19 cellular contexts compared by ENCODE assay signal in genomic region chr7:115754226-115754625, GRCh38.
DNase-seq lines count a peak whose midpoint lies in the region; ATAC-seq and TF ChIP-seq lines count a peak whose summit lies in the region.
"Had no signal": no experiment of that assay in that cellular context is flagged by ENCODE, and none has a peak within 500 bp of the region (broad histone marks: within the 10 kb centered on the region; RNA-seq: fewer than 3 reads in every experiment).

No MANE protein-coding gene starts in this region.

- H3K4me1 ChIP-seq in aorta (ENCODE audit: control insufficient read depth in 1 of 2, insufficient read depth in 2 of 2, low read length in 2 of 2) (no peaks in the 10 kb centered on the region), ascending aorta (no peaks in the 10 kb centered on the region)
- H3K4me1 ChIP-seq: A549 had no signal

- no peak for TF ChIP-seq CTCF in ascending aorta (IDR thresholded peaks at IDR 0.05)

- H3K27ac ChIP-seq in aorta (ENCODE audit: low read depth in 1 of 2, low read length in 2 of 2) (no peak overlapping the region), ascending aorta (no peak overlapping the region)
- H3K27ac ChIP-seq: A549 had no signal

- DNase-seq in NCI-H748 (lab: John Stamatoyannopoulos, UW; ENCODE audit: unreplicated experiment), result peak; percentile 32
- no peak for DNase-seq in NCI-H748 treated with DMSO at 0.1 percent for 48 hours (lab: John Stamatoyannopoulos, UW)
- DNase-seq in foreskin melanocyte, result peak; percentile 8
- DNase-seq in medulla oblongata (ENCODE audit: extremely low spot score), result peak; percentile 45
- DNase-seq in aorta, result no peak
- DNase-seq in COR-L47 (lab: John Stamatoyannopoulos, UW), result no peak
- no peak for DNase-seq in ascending aorta (ENCODE audit: low spot score in 2 of 2)
- DNase-seq: 8988T; ACHN; AML-193; C1 segment of cervical spinal cord; CD4-positive, alpha-beta memory T cell; DMS53; DMS79 treated with DMSO at 0.1 percent for 48 hours; GF-D8; H9 had no signal

- intact Hi-C loops in aorta (cut with DNase I) (no loop called here), ascending aorta (cut with DNase I) (no loop called here)

- no peaks in the 10 kb centered on the region for H3K9me3 ChIP-seq in aorta (ENCODE audit: control insufficient read depth, low read length)
- H3K9me3 ChIP-seq in ascending aorta, result no peaks in the 10 kb centered on the region
- H3K9me3 ChIP-seq: A549 had no signal

- 74 to 75% methylated on average over 2 of the region's 2 CpGs for WGBS in aorta, 2 donors

- H3K36me3 ChIP-seq in aorta (ENCODE audit: control insufficient read depth in 1 of 2, insufficient read depth in 2 of 2, low read length in 1 of 2), result no peaks in the 10 kb centered on the region
- H3K36me3 ChIP-seq in ascending aorta, result no peaks in the 10 kb centered on the region

- H3K4me3 ChIP-seq in aorta (ENCODE audit: low read length in 2 of 2) (no peak overlapping the region), ascending aorta (no peak overlapping the region)
- H3K4me3 ChIP-seq: A549, GM23338 had no signal

- no peak for ATAC-seq in aorta (ENCODE audit: low FRiP score)
- ATAC-seq: A549, GM23338, HCT116 had no signal

- H3K27me3 ChIP-seq in aorta (ENCODE audit: control insufficient read depth in 1 of 2, insufficient read depth in 2 of 2, low read length in 1 of 2) (no peaks in the 10 kb centered on the region), ascending aorta (no peaks in the 10 kb centered on the region)

Comparison
In these comparisons a context has a peak if more than half of its experiments do, and no peak if none do; other contexts are left out.
1. DNase-seq: peak in NCI-H748 (single experiment), foreskin melanocyte (single experiment) and medulla oblongata (single experiment); none in NCI-H748 treated with DMSO at 0.1 percent for 48 hours (single experiment), aorta (0 of 2), COR-L47 (single experiment) and ascending aorta (0 of 2).